19 cellular contexts compared by ENCODE assay signal in genomic region chr12:82833461-82833860, GRCh38.
DNase-seq lines count a peak whose midpoint lies in the region; ATAC-seq, FAIRE-seq and TF ChIP-seq lines count a peak whose summit lies in the region.
"Had no signal": no experiment of that assay in that cellular context is flagged by ENCODE, and none has a peak within 500 bp of the region (broad histone marks: within the 10 kb centered on the region; RNA-seq: fewer than 3 reads in every experiment).

No MANE protein-coding gene starts in this region.

- no peaks in the 10 kb centered on the region for H3K27me3 Mint-ChIP-seq in CD4-positive, alpha-beta memory T cell
- H3K27me3 Mint-ChIP-seq: B cell, IgD-negative memory B cell had no signal

- intact Hi-C loops in CD4-positive, alpha-beta memory T cell (cut with micrococcal nuclease) = no loop called here

- TF ChIP-seq EP300 in A549 (IDR thresholded peaks at IDR 0.05) = no peak

- H3K9me3 ChIP-seq in A549 = no peaks in the 10 kb centered on the region
- H3K9me3 ChIP-seq in SJCRH30 (replicated peaks) = no peaks in the 10 kb centered on the region
- no peaks in the 10 kb centered on the region for H3K9me3 ChIP-seq in CD4-positive, alpha-beta memory T cell (ENCODE audit: control insufficient read depth in 1 of 2, low read length in 2 of 2)
- H3K9me3 ChIP-seq: HAP-1 had no signal

- ATAC-seq in A549 (no peak), GM21737 (IDR thresholded peaks at IDR 0.05; ENCODE audit: unreplicated experiment) (no peak)
- ATAC-seq: CD8-positive, alpha-beta T cell had no signal

- no peak for TF ChIP-seq POLR2A in A549 (IDR thresholded peaks at IDR 0.05; ENCODE audit: low read length)

- 14% methylated on average over 1 of the region's 1 CpG for WGBS in A549 (ENCODE audit: missing lambda C conversion rate)

- peaks cover 0 to 4% of the 10 kb centered on the region in 2 donors for H3K36me3 Mint-ChIP-seq in CD4-positive, alpha-beta memory T cell
- H3K36me3 Mint-ChIP-seq: CD8-positive, alpha-beta T cell; IgD-negative memory B cell had no signal

- H3K27ac Mint-ChIP-seq in CD4-positive, alpha-beta memory T cell = no peak overlapping the region
- H3K27ac Mint-ChIP-seq: B cell; CD8-positive, alpha-beta T cell; IgD-negative memory B cell had no signal

- H3K27ac ChIP-seq in A549 = no peak overlapping the region
- no peak overlapping the region for H3K27ac ChIP-seq in SJCRH30
- H3K27ac ChIP-seq in CD4-positive, alpha-beta memory T cell (ENCODE audit: low read depth, low read length) = no peak overlapping the region
- H3K27ac ChIP-seq: 22Rv1, C4-2B had no signal

- no peak overlapping the region for H3K4me3 Mint-ChIP-seq in CD4-positive, alpha-beta memory T cell
- H3K4me3 Mint-ChIP-seq: B cell; CD8-positive, alpha-beta T cell; IgD-negative memory B cell had no signal

- H3K4me2 ChIP-seq in A549 = no peak overlapping the region

- no peaks in the 10 kb centered on the region for H3K27me3 ChIP-seq in SJCRH30
- no peaks in the 10 kb centered on the region for H3K27me3 ChIP-seq in CD4-positive, alpha-beta memory T cell (ENCODE audit: insufficient read depth, low read length)

- no peak overlapping the region for H3K4me3 ChIP-seq in A549
- no peak overlapping the region for H3K4me3 ChIP-seq in fibroblast of villous mesenchyme (ENCODE audit: low read depth, low read length)
- no peak overlapping the region for H3K4me3 ChIP-seq in SJCRH30
- H3K4me3 ChIP-seq in CD4-positive, alpha-beta memory T cell (ENCODE audit: low read length in 2 of 2) = no peak overlapping the region
- H3K4me3 ChIP-seq: HAP-1 had no signal

- TF ChIP-seq CTCF in A549 (IDR thresholded peaks at IDR 0.05) (no peak), fibroblast of villous mesenchyme (IDR thresholded peaks at IDR 0.05; ENCODE audit: insufficient read depth, low read depth, low read length) (no peak)

- no peaks in the 10 kb centered on the region for H3K9me3 Mint-ChIP-seq in CD4-positive, alpha-beta memory T cell
- H3K9me3 Mint-ChIP-seq: CD8-positive, alpha-beta T cell; IgD-negative memory B cell had no signal

- POLR2A ChIA-PET in A549 (lab: Yijun Ruan, JAX) = no interaction called here
- POLR2A ChIA-PET in CD4-positive, alpha-beta memory T cell (lab: Charles Lee; ENCODE audit: partially characterized antibody) = no interaction called here

- no peaks in the 10 kb centered on the region for H3K36me3 ChIP-seq in SJCRH30
- H3K36me3 ChIP-seq in CD4-positive, alpha-beta memory T cell (ENCODE audit: insufficient read depth, low read length) = no peaks in the 10 kb centered on the region
- H3K36me3 ChIP-seq: HAP-1 had no signal

- CTCF ChIA-PET in A549 (lab: Yijun Ruan, JAX) = interaction anchor here (0.6 kb wide), 1 partner anchor 174 kb away, joined by 3 read pairs; no protein-coding TSS in a partner anchor
- CTCF ChIA-PET in CD4-positive, alpha-beta memory T cell (lab: Charles Lee; ENCODE audit: partially characterized antibody) = no interaction called here

- H3K4me1 ChIP-seq in A549 = peaks cover 8% of the 10 kb centered on the region; the same call in 1 of the 3 replicates
- H3K4me1 ChIP-seq in SJCRH30 = no peaks in the 10 kb centered on the region
- no peaks in the 10 kb centered on the region for H3K4me1 ChIP-seq in CD4-positive, alpha-beta memory T cell (ENCODE audit: insufficient read depth, low read length)

- FAIRE-seq in A549 (lab: Jason Lieb, UNC) (peak; percentile 13), endometrium (lab: Jason Lieb, UNC) (peak; percentile 73)
- FAIRE-seq: GM12891 had no signal

- DNase-seq in A549 (ENCODE audit: low read depth in 1 of 2, low spot score in 1 of 2) (no peak), GM04504 (ENCODE audit: low read depth) (peak; percentile 38), fibroblast of villous mesenchyme (ENCODE audit: low read depth) (peak; percentile 5), SJCRH30 (no peak), hippocampal formation (lab: John Stamatoyannopoulos, UW) (no peak)
- DNase-seq in CD4-positive, alpha-beta memory T cell = no peak
- DNase-seq: CD8-positive, alpha-beta T cell; COR-L47; DMS53; GF-D8; GOT3 had no signal

- no peaks in the 10 kb centered on the region for H3K4me1 Mint-ChIP-seq in CD4-positive, alpha-beta memory T cell
- H3K4me1 Mint-ChIP-seq: B cell had no signal

- no peak for TF ChIP-seq RAD21 in A549 (conservative IDR thresholded peaks at IDR 0.05 in 1 of 2, IDR thresholded peaks at IDR 0.05 in 1 of 2)

TF ChIP-seq in A549, 52 proteins besides CTCF, POLR2A, EP300 and RAD21:
- TF ChIP-seq MAX (IDR thresholded peaks at IDR 0.05) = no peak
- no peak for TF ChIP-seq CEBPB (IDR thresholded peaks at IDR 0.05)
- TF ChIP-seq HOXB5 (CRISPR knock-in tag; IDR thresholded peaks at IDR 0.05) = no peak
- TF ChIP-seq RFX5 (IDR thresholded peaks at IDR 0.05) = no peak
- no peak for TF ChIP-seq TP53 (CRISPR knock-in tag; IDR thresholded peaks at IDR 0.05)
- TF ChIP-seq KDM1A (IDR thresholded peaks at IDR 0.05; ENCODE audit: low read depth) = no peak
- TF ChIP-seq ESRRA (IDR thresholded peaks at IDR 0.05; ENCODE audit: borderline replicate concordance, low read length) = no peak
- no peak for TF ChIP-seq NPAS2 (CRISPR knock-in tag; IDR thresholded peaks at IDR 0.05; ENCODE audit: borderline replicate concordance)
- TF ChIP-seq NFE2L2 (conservative IDR thresholded peaks at IDR 0.05; ENCODE audit: low read length) = no peak
- TF ChIP-seq CBX2 (IDR thresholded peaks at IDR 0.05; ENCODE audit: borderline replicate concordance, low read depth) = no peak
- no peak for TF ChIP-seq EHF (CRISPR knock-in tag; IDR thresholded peaks at IDR 0.05)
- no peak for TF ChIP-seq ZSCAN20 (CRISPR knock-in tag; IDR thresholded peaks at IDR 0.05)
- no peak for TF ChIP-seq TFCP2L1 (CRISPR knock-in tag; IDR thresholded peaks at IDR 0.05)
- no peak for TF ChIP-seq RCOR1 (IDR thresholded peaks at IDR 0.05; ENCODE audit: low read depth, low read length)
- no peak for TF ChIP-seq E2F6 (IDR thresholded peaks at IDR 0.05; ENCODE audit: borderline replicate concordance, low read depth)
- TF ChIP-seq MAFK (IDR thresholded peaks at IDR 0.05; ENCODE audit: partially characterized antibody) = no peak
- TF ChIP-seq ZC3H11A (IDR thresholded peaks at IDR 0.05) = no peak

Comparison
In these comparisons a context has a peak if more than half of its experiments do, and no peak if none do; other contexts are left out.
1. DNase-seq: peak in GM04504 (single experiment) and fibroblast of villous mesenchyme (single experiment); none in A549 (0 of 2), SJCRH30 (0 of 2), hippocampal formation (0 of 2) and CD4-positive, alpha-beta memory T cell (0 of 5).